Comparison of ENCODE assay signal across 14 cellular contexts in genomic region chr9:89667730-89668129, GRCh38.
DNase-seq lines count a peak whose midpoint lies in the region; ATAC-seq and TF ChIP-seq lines count a peak whose summit lies in the region.
"Had no signal": no experiment of that assay in that cellular context is flagged by ENCODE, and none has a peak within 500 bp of the region (broad histone marks: within the 10 kb centered on the region; RNA-seq: fewer than 3 reads in every experiment).

No MANE protein-coding gene starts in this region.

- WGBS in ovary, 3 donors = 84 to 90% (median 86%) methylated on average over 8 of the region's 8 CpGs

- no peak for TF ChIP-seq EP300 in ovary (IDR thresholded peaks at IDR 0.05)

- intact Hi-C loops in lower lobe of right lung (cut with DNase I) = no loop called here
- intact Hi-C loops in ovary (cut with DNase I) = loop anchor here in 1 of 4 donors (10.0 kb wide), 1 partner anchor 63 kb away; the partner anchor contains the start of gene GADD45G

- H3K9me3 ChIP-seq in lower lobe of right lung (no peaks in the 10 kb centered on the region), ovary (no peaks in the 10 kb centered on the region)
- H3K9me3 ChIP-seq: tibial artery had no signal

- H3K27me3 Mint-ChIP-seq in activated T-cell treated with anti-CD3 and anti-CD28 coated beads, Interleukin-2, amount 50 U/mL, for 24 hours = peaks cover 5% of the 10 kb centered on the region

- H3K9me3 Mint-ChIP-seq in activated T-cell treated with anti-CD3 and anti-CD28 coated beads, Interleukin-2, amount 50 U/mL, for 24 hours = no peaks in the 10 kb centered on the region

- DNase-seq in NCI-H1092 (lab: John Stamatoyannopoulos, UW) (peak; percentile 89), NCI-H748 treated with DMSO at 0.1 percent for 48 hours (lab: John Stamatoyannopoulos, UW) (peak; percentile 59), lower lobe of right lung (peak; percentile 74), amygdala (lab: John Stamatoyannopoulos, UW) (no peak), ovary (no peak)
- DNase-seq in activated T-cell treated with anti-CD3 and anti-CD28 coated beads, Interleukin-2, amount 50 U/mL, for 24 hours = no peak
- DNase-seq: activated CD4-positive, CD25-positive, alpha-beta regulatory T cell; activated CD8-positive, alpha-beta memory T cell treated with anti-CD3 and anti-CD28 coated beads, Interleukin-2, amount 50 U/mL, for 4 hours; caudate nucleus; naive B cell had no signal

- H3K27ac Mint-ChIP-seq in activated T-cell treated with anti-CD3 and anti-CD28 coated beads, Interleukin-2, amount 50 U/mL, for 24 hours = no peak overlapping the region
- H3K27ac Mint-ChIP-seq: activated naive CD4-positive, alpha-beta T cell treated with anti-CD3 and anti-CD28 coated beads, Interleukin-2, amount 50 U/mL, for 72 hours; naive B cell had no signal

- peak; percentile 77 to 84 for ATAC-seq in lower lobe of right lung
- ATAC-seq in GM18520 (IDR thresholded peaks at IDR 0.05; ENCODE audit: unreplicated experiment) = no peak

- peak overlapping the region; percentile 89 for H3K27ac ChIP-seq in C4-2B
- H3K27ac ChIP-seq in lower lobe of right lung = peak overlapping the region; percentile 54
- no peak overlapping the region for H3K27ac ChIP-seq in ovary
- H3K27ac ChIP-seq: tibial artery had no signal

- TF ChIP-seq CTCF in C4-2B (conservative IDR thresholded peaks at IDR 0.05) (no peak), lower lobe of right lung (IDR thresholded peaks at IDR 0.05) (no peak), ovary (IDR thresholded peaks at IDR 0.05) (no peak)

- no peak overlapping the region for H3K4me3 ChIP-seq in lower lobe of right lung
- H3K4me3 ChIP-seq in ovary = no peak overlapping the region
- H3K4me3 ChIP-seq: tibial artery had no signal

- H3K36me3 Mint-ChIP-seq in activated T-cell treated with anti-CD3 and anti-CD28 coated beads, Interleukin-2, amount 50 U/mL, for 24 hours (ENCODE audit: low read depth) = no peaks in the 10 kb centered on the region
- H3K36me3 Mint-ChIP-seq: activated naive CD4-positive, alpha-beta T cell treated with anti-CD3 and anti-CD28 coated beads, Interleukin-2, amount 50 U/mL, for 72 hours had no signal

- TF ChIP-seq POLR2A in ovary (IDR thresholded peaks at IDR 0.05) = no peak

- H3K4me3 Mint-ChIP-seq in activated T-cell treated with anti-CD3 and anti-CD28 coated beads, Interleukin-2, amount 50 U/mL, for 24 hours = no peak overlapping the region
- H3K4me3 Mint-ChIP-seq: naive B cell had no signal

- H3K27me3 ChIP-seq in lower lobe of right lung (ENCODE audit: low read depth) (no peaks in the 10 kb centered on the region), ovary (no peaks in the 10 kb centered on the region)
- H3K27me3 ChIP-seq: tibial artery had no signal

- peaks cover 2% of the 10 kb centered on the region for H3K4me1 Mint-ChIP-seq in activated T-cell treated with anti-CD3 and anti-CD28 coated beads, Interleukin-2, amount 50 U/mL, for 24 hours (ENCODE audit: low read depth)

- H3K36me3 ChIP-seq in lower lobe of right lung (no peaks in the 10 kb centered on the region), ovary (no peaks in the 10 kb centered on the region)
- H3K36me3 ChIP-seq: tibial artery had no signal

- H3K4me1 ChIP-seq in lower lobe of right lung = peaks cover 38% of the 10 kb centered on the region
- peaks cover 2% of the 10 kb centered on the region for H3K4me1 ChIP-seq in ovary (ENCODE audit: insufficient read depth)

Comparison
In these comparisons a context has a peak if more than half of its experiments do, and no peak if none do; other contexts are left out.
1. H3K27ac ChIP-seq: peak in C4-2B (single experiment) and lower lobe of right lung (single experiment); none in ovary (0 of 2).
2. DNase-seq: peak in NCI-H1092 (single experiment), NCI-H748 treated with DMSO at 0.1 percent for 48 hours (single experiment) and lower lobe of right lung (single experiment); none in amygdala (0 of 56), ovary (0 of 5) and activated T-cell treated with anti-CD3 and anti-CD28 coated beads, Interleukin-2, amount 50 U/mL, for 24 hours (single experiment).